10 cellular contexts compared by ENCODE assay signal in genomic region chr21:44618504-44618903, GRCh38. TPM values are rescaled to one million over a fixed set of nuclear protein-coding genes. Genes with fewer than 3 reads are reported as not detected.
DNase-seq lines count a peak whose midpoint lies in the region; ATAC-seq and TF ChIP-seq lines count a peak whose summit lies in the region.
"Had no signal": no experiment of that assay in that cellular context is flagged by ENCODE, and none has a peak within 500 bp of the region (broad histone marks: within the 10 kb centered on the region; RNA-seq: fewer than 3 reads in every experiment).

No MANE protein-coding gene starts in this region.

- H3K9me3 ChIP-seq in endodermal cell (ENCODE audit: control insufficient read depth, low read length): peaks cover 40% of the 10 kb centered on the region

- H3K4me1 ChIP-seq in endodermal cell (ENCODE audit: control insufficient read depth, insufficient read depth, low read length): no peaks in the 10 kb centered on the region

- H3K27me3 Mint-ChIP-seq in endodermal cell (ENCODE audit: insufficient read depth) (peaks cover 2% of the 10 kb centered on the region), progenitor cell of endocrine pancreas (peaks cover 3% of the 10 kb centered on the region)

- H3K9me3 Mint-ChIP-seq in endodermal cell (peaks cover 42% of the 10 kb centered on the region), progenitor cell of endocrine pancreas (ENCODE audit: low read depth) (peaks cover 28% of the 10 kb centered on the region)

- no peak overlapping the region for H3K27ac ChIP-seq in endodermal cell (ENCODE audit: low read depth, low read length)

- H3K4me3 Mint-ChIP-seq in endodermal cell: no peak overlapping the region
- no peak overlapping the region for H3K4me3 Mint-ChIP-seq in progenitor cell of endocrine pancreas (ENCODE audit: low read depth)

- H3K4me3 ChIP-seq in endodermal cell (ENCODE audit: low read length): no peak overlapping the region

- 83 to 86% methylated on average over 1 to 4 of the region's 4 CpGs for WGBS in endodermal cell (ENCODE audit: insufficient coverage in 1 of 2, insufficient read length in 1 of 2), 2 experiments

- H3K36me3 Mint-ChIP-seq in endodermal cell (ENCODE audit: low read depth) (no peaks in the 10 kb centered on the region), progenitor cell of endocrine pancreas (ENCODE audit: insufficient read depth) (peaks cover 5% of the 10 kb centered on the region)

- no peak overlapping the region for H3K9ac ChIP-seq in endodermal cell (ENCODE audit: extremely low read depth, low read length, poor library complexity, severe bottlenecking)

- TF ChIP-seq CTCF in endodermal cell (conservative IDR thresholded peaks at IDR 0.05) (peak; percentile 69), progenitor cell of endocrine pancreas (IDR thresholded peaks at IDR 0.05; ENCODE audit: unreplicated experiment) (peak; percentile 33)

- ATAC-seq in GM18511 (IDR thresholded peaks at IDR 0.05; ENCODE audit: unreplicated experiment) (no peak), GM21786 (IDR thresholded peaks at IDR 0.05; ENCODE audit: unreplicated experiment) (no peak)

- DNase-seq in SIG-M5 treated with dmso at 0.1 percent for 504 hours (lab: John Stamatoyannopoulos, UW; ENCODE audit: unreplicated experiment) (peak; percentile 49), SIG-M5 (lab: John Stamatoyannopoulos, UW) (no peak), SKM-1 (lab: John Stamatoyannopoulos, UW; ENCODE audit: unreplicated experiment) (peak; percentile 21), endodermal cell (peak; percentile 77), progenitor cell of endocrine pancreas (ENCODE audit: low spot score, unreplicated experiment) (no peak), ecto neural progenitor cell (ENCODE audit: low spot score) (no peak)

- no peaks in the 10 kb centered on the region for H3K36me3 ChIP-seq in endodermal cell (ENCODE audit: control insufficient read depth, insufficient read depth, low read length)

- H3K4me1 Mint-ChIP-seq in endodermal cell (peaks cover 4% of the 10 kb centered on the region), progenitor cell of endocrine pancreas (ENCODE audit: low read depth) (no peaks in the 10 kb centered on the region)

- H3K27ac Mint-ChIP-seq in endodermal cell (no peak overlapping the region), progenitor cell of endocrine pancreas (no peak overlapping the region)

- H3K27me3 ChIP-seq in endodermal cell (ENCODE audit: control insufficient read depth, insufficient read depth, low read length, poor library complexity, severe bottlenecking): no peaks in the 10 kb centered on the region

RNA-seq across cellular contexts. Expression of gene KRTAP10-8, which starts 6.6 kb away (rescaled TPM):
- total RNA-seq in endodermal cell: not detected
- not detected for polyA plus RNA-seq in endodermal cell (2013, experiment 1 of 2)
- polyA plus RNA-seq in endodermal cell (2013, experiment 2 of 2): not detected
- total RNA-seq in progenitor cell of endocrine pancreas: not detected in 2 replicates
- total RNA-seq: A172; T-helper 1 cell treated with Interleukin-12 subunit alpha and Interleukin-12 subunit beta and Interleukin-4 antibody, amounts not matched to agents 30 ng/mL and 1 ng/mL, for 36 hours had no signal

RNA-seq across cellular contexts. Expression of gene KRTAP10-9, which starts 8.4 kb away (rescaled TPM):
- total RNA-seq in endodermal cell: not detected
- not detected for polyA plus RNA-seq in endodermal cell (2013, experiment 1 of 2)
- not detected for polyA plus RNA-seq in endodermal cell (2013, experiment 2 of 2)
- total RNA-seq in progenitor cell of endocrine pancreas: not detected in 2 replicates
- total RNA-seq: A172; T-helper 1 cell treated with Interleukin-12 subunit alpha and Interleukin-12 subunit beta and Interleukin-4 antibody, amounts not matched to agents 30 ng/mL and 1 ng/mL, for 36 hours had no signal

RNA-seq across cellular contexts. Expression of gene KRTAP10-7, which starts 18.1 kb away (rescaled TPM):
- not detected for total RNA-seq in endodermal cell
- not detected for polyA plus RNA-seq in endodermal cell (2013, experiment 1 of 2)
- polyA plus RNA-seq in endodermal cell (2013, experiment 2 of 2): not detected
- not detected in 2 replicates for total RNA-seq in progenitor cell of endocrine pancreas
- total RNA-seq: A172; T-helper 1 cell treated with Interleukin-12 subunit alpha and Interleukin-12 subunit beta and Interleukin-4 antibody, amounts not matched to agents 30 ng/mL and 1 ng/mL, for 36 hours had no signal

RNA-seq across cellular contexts. Expression of gene KRTAP10-10, which starts 18.7 kb away (rescaled TPM):
- total RNA-seq in endodermal cell (not detected), progenitor cell of endocrine pancreas (not detected in 2 replicates)
- polyA plus RNA-seq in endodermal cell (2013, experiment 1 of 2): not detected
- polyA plus RNA-seq in endodermal cell (2013, experiment 2 of 2): not detected
- total RNA-seq: A172; T-helper 1 cell treated with Interleukin-12 subunit alpha and Interleukin-12 subunit beta and Interleukin-4 antibody, amounts not matched to agents 30 ng/mL and 1 ng/mL, for 36 hours had no signal

RNA-seq across cellular contexts. Expression of gene KRTAP10-6, which starts 26.2 kb away (rescaled TPM):
- not detected for total RNA-seq in endodermal cell
- 0.18 TPM for polyA plus RNA-seq in endodermal cell (2013, experiment 1 of 2)
- not detected for polyA plus RNA-seq in endodermal cell (2013, experiment 2 of 2)
- total RNA-seq in progenitor cell of endocrine pancreas: not detected in 2 replicates
- total RNA-seq: A172; T-helper 1 cell treated with Interleukin-12 subunit alpha and Interleukin-12 subunit beta and Interleukin-4 antibody, amounts not matched to agents 30 ng/mL and 1 ng/mL, for 36 hours had no signal

Comparison
In these comparisons a context has a peak if more than half of its experiments do, and no peak if none do; other contexts are left out.
1. DNase-seq: peak in SIG-M5 treated with dmso at 0.1 percent for 504 hours (single experiment), SKM-1 (single experiment) and endodermal cell (single experiment); none in SIG-M5 (single experiment), progenitor cell of endocrine pancreas (single experiment) and ecto neural progenitor cell (single experiment).